Comparison of ENCODE assay signal across 8 cellular contexts in genomic region chr3:53493618-53493996, GRCh38. TPM values are rescaled to one million over a fixed set of nuclear protein-coding genes. Genes with fewer than 3 reads are reported as not detected.
A peak's percentile ranks its signal among the peaks of the same experiment; 100 is the strongest.
DNase-seq lines count a peak whose midpoint lies in the region; ATAC-seq, FAIRE-seq and TF ChIP-seq lines count a peak whose summit lies in the region.

No MANE protein-coding gene starts in this region.

- H3K9me3 Mint-ChIP-seq in endodermal cell: no peaks in the 10 kb centered on the region
- no peaks in the 10 kb centered on the region for H3K9me3 Mint-ChIP-seq in natural killer cell treated with Interleukin-12 subunit alpha and Interleukin-12 subunit beta and Interleukin-15 and Interleukin-18, amount 100 ng/mL, for 72 hours

- peaks cover 82% of the 10 kb centered on the region for H3K27me3 ChIP-seq in HUES48 (ENCODE audit: control insufficient read depth, insufficient read depth, low read length)
- peaks cover 60% of the 10 kb centered on the region for H3K27me3 ChIP-seq in endodermal cell (ENCODE audit: control insufficient read depth, insufficient read depth, low read length, poor library complexity, severe bottlenecking)

- H3K36me3 Mint-ChIP-seq in endodermal cell (ENCODE audit: low read depth): no peaks in the 10 kb centered on the region
- H3K36me3 Mint-ChIP-seq in natural killer cell treated with Interleukin-12 subunit alpha and Interleukin-12 subunit beta and Interleukin-15 and Interleukin-18, amount 100 ng/mL, for 72 hours: no peaks in the 10 kb centered on the region

- no peak overlapping the region for H3K27ac Mint-ChIP-seq in endodermal cell
- H3K27ac Mint-ChIP-seq in natural killer cell treated with Interleukin-12 subunit alpha and Interleukin-12 subunit beta and Interleukin-15 and Interleukin-18, amount 100 ng/mL, for 72 hours: no peak overlapping the region

- no peak overlapping the region for H3K9ac ChIP-seq in HUES48 (ENCODE audit: low read depth, low read length)
- H3K9ac ChIP-seq in endodermal cell (ENCODE audit: extremely low read depth, low read length, poor library complexity, severe bottlenecking): no peak overlapping the region

- H3K9me3 ChIP-seq in A549: no peaks in the 10 kb centered on the region
- H3K9me3 ChIP-seq in HUES48 (ENCODE audit: control insufficient read depth, insufficient read depth, low read length): no peaks in the 10 kb centered on the region
- H3K9me3 ChIP-seq in endodermal cell (ENCODE audit: control insufficient read depth, low read length): no peaks in the 10 kb centered on the region

- DNase-seq in A549 (ENCODE audit: low read depth in 1 of 2, low spot score in 1 of 2) (no peak), endodermal cell (no peak), NCI-H524 (lab: John Stamatoyannopoulos, UW) (no peak)
- DNase-seq in natural killer cell treated with Interleukin-12 subunit alpha and Interleukin-12 subunit beta and Interleukin-15 and Interleukin-18, amount 100 ng/mL, for 72 hours (ENCODE audit: low spot score): no peak
- DNase-seq in stimulated activated CD4-positive, alpha-beta T cell treated with anti-CD3 and anti-CD28 coated beads, Interleukin-2, amount 100 ng/mL, for 48 hours: no peak

- ATAC-seq in A549 (peak in 1 of 2 experiments; percentile 8; a peak in 1 of 6 replicates), GM19467 (IDR thresholded peaks at IDR 0.05; ENCODE audit: unreplicated experiment) (no peak), HG03457 (IDR thresholded peaks at IDR 0.05; ENCODE audit: unreplicated experiment) (no peak)
- no peak for ATAC-seq in natural killer cell treated with Interleukin-12 subunit alpha and Interleukin-12 subunit beta and Interleukin-15 and Interleukin-18, amount 100 ng/mL, for 72 hours

- no peak for FAIRE-seq in A549 (lab: Jason Lieb, UNC)

- peaks cover 25% of the 10 kb centered on the region for H3K4me1 Mint-ChIP-seq in endodermal cell
- H3K4me1 Mint-ChIP-seq in natural killer cell treated with Interleukin-12 subunit alpha and Interleukin-12 subunit beta and Interleukin-15 and Interleukin-18, amount 100 ng/mL, for 72 hours (ENCODE audit: low read depth in 2 of 2): peaks cover 0 to 3% of the 10 kb centered on the region in 2 donors

- H3K27ac ChIP-seq in A549 (peak overlapping the region; percentile 80 to 88; a peak in 5 of 6 replicates), HUES48 (ENCODE audit: low read depth, low read length) (no peak overlapping the region), endodermal cell (ENCODE audit: low read depth, low read length) (no peak overlapping the region)

- H3K36me3 ChIP-seq in HUES48 (ENCODE audit: control insufficient read depth, insufficient read depth, low read length) (no peaks in the 10 kb centered on the region), endodermal cell (ENCODE audit: control insufficient read depth, insufficient read depth, low read length) (no peaks in the 10 kb centered on the region)

- H3K27me3 Mint-ChIP-seq in endodermal cell (ENCODE audit: insufficient read depth): peaks cover 63% of the 10 kb centered on the region
- peaks cover 40 to 70% of the 10 kb centered on the region in 2 donors for H3K27me3 Mint-ChIP-seq in natural killer cell treated with Interleukin-12 subunit alpha and Interleukin-12 subunit beta and Interleukin-15 and Interleukin-18, amount 100 ng/mL, for 72 hours

- TF ChIP-seq CTCF in A549 (IDR thresholded peaks at IDR 0.05) (no peak), endodermal cell (conservative IDR thresholded peaks at IDR 0.05) (no peak)

- no peak for TF ChIP-seq POLR2A in A549 (IDR thresholded peaks at IDR 0.05; ENCODE audit: low read length)

- peak overlapping the region; percentile 88 for H3K4me2 ChIP-seq in A549

- CTCF ChIA-PET in A549 (lab: Yijun Ruan, JAX): interaction anchor here (0.8 kb wide), 1 partner anchor 8 kb away, joined by 3 read pairs; no protein-coding TSS in a partner anchor

- POLR2A ChIA-PET in A549 (lab: Yijun Ruan, JAX): no interaction called here

- WGBS in A549 (ENCODE audit: missing lambda C conversion rate): 36% methylated on average over 12 of the region's 15 CpGs
- 0 to 10% methylated on average over 1 to 13 of the region's 15 CpGs for WGBS in endodermal cell (ENCODE audit: insufficient coverage in 1 of 2, insufficient read length in 1 of 2), 2 experiments

- H3K4me1 ChIP-seq in A549: peaks cover 31% of the 10 kb centered on the region
- peaks cover 14% of the 10 kb centered on the region for H3K4me1 ChIP-seq in HUES48 (ENCODE audit: control insufficient read depth, insufficient read depth, low read length)
- peaks cover 3% of the 10 kb centered on the region for H3K4me1 ChIP-seq in endodermal cell (ENCODE audit: control insufficient read depth, insufficient read depth, low read length)

- no peak for TF ChIP-seq RAD21 in A549 (conservative IDR thresholded peaks at IDR 0.05 in 1 of 2, IDR thresholded peaks at IDR 0.05 in 1 of 2)

- no peak for TF ChIP-seq EP300 in A549 (IDR thresholded peaks at IDR 0.05)

- H3K4me3 ChIP-seq in A549 (peak overlapping the region; percentile 64), HUES48 (ENCODE audit: low read depth, low read length) (peak overlapping the region; percentile 74), endodermal cell (ENCODE audit: low read length) (peak overlapping the region; percentile 64)

- peak overlapping the region; percentile 39 for H3K4me3 Mint-ChIP-seq in endodermal cell
- H3K4me3 Mint-ChIP-seq in natural killer cell treated with Interleukin-12 subunit alpha and Interleukin-12 subunit beta and Interleukin-15 and Interleukin-18, amount 100 ng/mL, for 72 hours: peak overlapping the region; percentile 47

TF ChIP-seq in A549, 52 proteins besides CTCF, POLR2A, EP300 and RAD21:
- TF ChIP-seq JUNB (IDR thresholded peaks at IDR 0.05) (no peak), ZNF302 (CRISPR knock-in tag; IDR thresholded peaks at IDR 0.05) (no peak), PBX3 (IDR thresholded peaks at IDR 0.05) (no peak), CBX8 (IDR thresholded peaks at IDR 0.05) (no peak), KDM1A (IDR thresholded peaks at IDR 0.05; ENCODE audit: low read depth) (no peak), JUN (IDR thresholded peaks at IDR 0.05) (no peak), MYC (IDR thresholded peaks at IDR 0.05; ENCODE audit: borderline replicate concordance, low read length) (no peak), FOXS1 (CRISPR knock-in tag; IDR thresholded peaks at IDR 0.05) (no peak), NFE2L2 (conservative IDR thresholded peaks at IDR 0.05; ENCODE audit: low read length) (no peak), TP53 (CRISPR knock-in tag; IDR thresholded peaks at IDR 0.05) (no peak), ESRRA (IDR thresholded peaks at IDR 0.05; ENCODE audit: borderline replicate concordance, low read length) (no peak), FOSB (CRISPR knock-in tag; IDR thresholded peaks at IDR 0.05) (no peak), NR3C1 (IDR thresholded peaks at IDR 0.05) (no peak), EHF (CRISPR knock-in tag; IDR thresholded peaks at IDR 0.05) (no peak), CEBPB (IDR thresholded peaks at IDR 0.05) (no peak), MAFK (IDR thresholded peaks at IDR 0.05; ENCODE audit: partially characterized antibody) (no peak), HOXB5 (CRISPR knock-in tag; IDR thresholded peaks at IDR 0.05) (no peak), KDM5A (IDR thresholded peaks at IDR 0.05) (no peak)

RNA-seq across cellular contexts. Expression of gene CACNA1D, which starts 0.8 kb away (rescaled TPM):
- polyA plus RNA-seq in A549 (2011; rRNA removed) (10.7 and 18.2 TPM in 2 replicates), A549 (2017; fragmentation: RNase III; extraction: RNeasy Plus Mini Kit Qiagen cat#74134 plus additional on column Dnase treatment) (1.1 to 1.5 TPM (median 1.2 TPM) in 3 replicates)
- polyA plus RNA-seq in A549 (2012; cell fraction: cytosol; rRNA removed): 0.95 and 1.6 TPM in 2 replicates
- 6.6 and 7.6 TPM in 2 replicates for polyA plus RNA-seq in A549 (2012; cell fraction: nucleus; rRNA removed)
- 49.9 and 64.1 TPM in 2 replicates for polyA minus RNA-seq in A549 (2011; rRNA and poly(A)+ RNA removed)
- total RNA-seq in endodermal cell: 1 to 10 TPM; 2.2 to 3.8 TPM
- polyA plus RNA-seq in endodermal cell (2013, experiment 1 of 2): 0.61 TPM
- polyA plus RNA-seq in endodermal cell (2013, experiment 2 of 2): 0.79 TPM
- 1 to 10 TPM in 1 of 2 donors, under 1 TPM in 1; 0.26 to 1.2 TPM for total RNA-seq in natural killer cell treated with Interleukin-12 subunit alpha and Interleukin-12 subunit beta and Interleukin-15 and Interleukin-18, amount 100 ng/mL, for 72 hours

Comparison
In these comparisons a context has a peak if more than half of its experiments do, and no peak if none do; other contexts are left out.
1. H3K27ac ChIP-seq: peak in A549 (2 of 2); none in HUES48 (single experiment) and endodermal cell (single experiment).
2. Peak in every context shown above with its lines, with median percentiles within 50 percentile points of each other: H3K4me3 ChIP-seq.